Comparison of ENCODE assay signal across 2 cellular contexts in genomic region chr7:50418526-50418925, GRCh38.
TF ChIP-seq lines count a peak whose summit lies in the region.

No MANE protein-coding gene starts in this region.

TF ChIP-seq in GM23338, 12 proteins besides CTCF, POLR2A, EP300 and RAD21:
- TF ChIP-seq EZH2 (IDR thresholded peaks at IDR 0.05; ENCODE audit: low read depth, unreplicated experiment) = no peak
- TF ChIP-seq ZNF462 (CRISPR knock-in tag; IDR thresholded peaks at IDR 0.05) = no peak
- no peak for TF ChIP-seq ZNF331 (CRISPR knock-in tag; IDR thresholded peaks at IDR 0.05; ENCODE audit: low read depth)
- TF ChIP-seq CREB1 (CRISPR knock-in tag; IDR thresholded peaks at IDR 0.05; ENCODE audit: low read depth) = no peak
- no peak for TF ChIP-seq REST (IDR thresholded peaks at IDR 0.05; ENCODE audit: unreplicated experiment)
- no peak for TF ChIP-seq JUNB (IDR thresholded peaks at IDR 0.05; ENCODE audit: unreplicated experiment)
- no peak for TF ChIP-seq ETS1 (IDR thresholded peaks at IDR 0.05)
TF ChIP-seq in GM23338: peak in this region for 0.

TF ChIP-seq in K562, 482 proteins besides CTCF, POLR2A, EP300 and RAD21:
- peak; percentile 53; the same call in 1 of the 2 replicates for TF ChIP-seq BHLHE40 (IDR thresholded peaks at IDR 0.05; ENCODE audit: low read length)
- no peak for TF ChIP-seq ATF2 (CRISPR knock-in tag; IDR thresholded peaks at IDR 0.05)
- TF ChIP-seq RAD51 (IDR thresholded peaks at IDR 0.05; ENCODE audit: borderline replicate concordance, low read depth) = no peak
- 0 out of 2 replicates have a peak, but pooled peaks have one; percentile 22 for TF ChIP-seq USF1 (CRISPR knock-in tag; IDR thresholded peaks at IDR 0.05)
